In genomic region chrX:44950471-44951366, GRCh38 we compare ENCODE assay signal across 1 cellular context.
TF ChIP-seq lines count a peak whose summit lies in the region.

No MANE protein-coding gene starts in this region.

TF ChIP-seq in HEK293, 187 proteins besides CTCF, POLR2A, EP300 and RAD21 (continued from another document):
- TF ChIP-seq PATZ1 (tag by site-specific recombination; IDR thresholded peaks at IDR 0.05) = 0 out of 2 replicates have a peak, but pooled peaks have one; percentile 20
- TF ChIP-seq PRDM10 (tag by site-specific recombination; IDR thresholded peaks at IDR 0.05) = 0 out of 2 replicates have a peak, but pooled peaks have one; percentile 17
- peak; percentile 51 for TF ChIP-seq ZSCAN4 (tag by site-specific recombination; IDR thresholded peaks at IDR 0.05)
- TF ChIP-seq ZXDB (tag by site-specific recombination; IDR thresholded peaks at IDR 0.05) = peak; percentile 27; the same call in 1 of the 2 replicates
- peak; percentile 94 for TF ChIP-seq SCRT2 (tag by site-specific recombination; IDR thresholded peaks at IDR 0.05)
- peak; percentile 96 for TF ChIP-seq PRDM1 (tag by site-specific recombination; IDR thresholded peaks at IDR 0.05)
- peak; percentile 97 for TF ChIP-seq SCRT1 (tag by site-specific recombination; IDR thresholded peaks at IDR 0.05; ENCODE audit: borderline replicate concordance)
- TF ChIP-seq ZNF2 (tag by site-specific recombination; IDR thresholded peaks at IDR 0.05) = peak; percentile 59; the same call in 1 of the 2 replicates
TF ChIP-seq in HEK293: peak in this region for 10; not testable (repeated sequence) for 177.
